Comparison of ENCODE assay signal across 9 cellular contexts in the genomic region with DNA sequence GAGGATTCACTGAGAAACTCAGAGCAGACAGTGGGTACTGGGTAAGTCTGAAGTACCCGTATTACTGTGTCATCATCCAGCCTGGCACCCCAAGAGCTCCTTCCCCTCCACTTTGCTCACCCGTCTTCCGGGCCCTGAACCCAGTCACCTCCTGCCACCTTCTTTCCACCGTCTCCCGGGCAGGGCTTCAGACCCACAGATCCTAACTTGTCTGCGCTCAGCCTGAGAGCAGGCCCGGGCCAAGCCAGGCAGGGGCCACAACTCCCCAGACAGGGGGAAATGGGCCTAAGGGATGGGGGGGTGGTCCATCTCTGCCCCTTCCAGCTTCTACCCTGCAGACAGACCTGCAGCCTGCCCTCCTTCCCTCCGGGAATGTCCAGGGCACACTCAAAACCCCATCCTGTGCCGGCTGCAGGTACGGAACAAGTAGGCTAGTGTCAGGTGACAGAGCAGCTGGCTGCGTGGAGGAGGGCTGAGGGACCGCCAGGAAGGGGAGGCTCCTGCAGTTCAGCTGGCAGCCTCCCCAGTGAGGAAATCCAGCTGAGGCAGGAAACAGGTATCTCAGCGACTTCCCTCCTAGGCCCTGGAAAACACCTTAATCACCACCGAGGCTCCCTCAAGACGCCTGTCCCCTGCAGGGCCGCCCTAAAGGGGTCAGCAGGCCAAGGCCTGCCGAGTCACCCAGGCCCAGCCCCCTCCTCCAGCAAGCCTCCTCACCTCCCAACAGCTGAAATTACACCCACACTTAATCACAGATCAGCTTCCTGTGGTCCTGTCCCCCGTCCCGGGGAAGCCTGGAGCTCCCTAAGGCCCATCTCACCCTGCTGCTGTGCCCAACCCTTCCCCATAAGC. TPM values are rescaled to one million over a fixed set of nuclear protein-coding genes. Genes with fewer than 3 reads are reported as not detected.
DNase-seq lines count a peak whose midpoint lies in the region; ATAC-seq and TF ChIP-seq lines count a peak whose summit lies in the region.
"Had no signal": no experiment of that assay in that cellular context is flagged by ENCODE, and none has a peak within 500 bp of the region (broad histone marks: within the 10 kb centered on the region; RNA-seq: fewer than 3 reads in every experiment).

No MANE protein-coding gene starts in this region.

- POLR2A ChIA-PET in activated CD8-positive, alpha-beta T cell treated with anti-CD3 and anti-CD28 coated beads for 36 hours (lab: Charles Lee) = interaction anchor here (0.6 kb wide), 1 partner anchor 173 kb away, joined by 3 read pairs; no protein-coding TSS in a partner anchor

- peak overlapping the region; percentile 80 for H3K4me3 ChIP-seq in suprapubic skin

- intact Hi-C loops in activated CD8-positive, alpha-beta T cell treated with anti-CD3 and anti-CD28 coated beads for 36 hours (cut with micrococcal nuclease) = no loop called here

- H3K27ac Mint-ChIP-seq in activated CD8-positive, alpha-beta T cell treated with anti-CD3 and anti-CD28 coated beads for 36 hours = peak overlapping the region; percentile 0

- no peaks in the 10 kb centered on the region for H3K27me3 ChIP-seq in suprapubic skin

- peak overlapping the region; percentile 30 for H3K4me3 Mint-ChIP-seq in activated CD8-positive, alpha-beta T cell treated with anti-CD3 and anti-CD28 coated beads for 36 hours

- no peaks in the 10 kb centered on the region for H3K9me3 Mint-ChIP-seq in activated CD8-positive, alpha-beta T cell treated with anti-CD3 and anti-CD28 coated beads for 36 hours

- H3K27ac ChIP-seq in suprapubic skin = peak overlapping the region; percentile 90

- 34% methylated on average over 14 of the region's 19 CpGs for WGBS in suprapubic skin

- H3K36me3 ChIP-seq in suprapubic skin = no peaks in the 10 kb centered on the region

- ATAC-seq in activated CD8-positive, alpha-beta T cell treated with anti-CD3 and anti-CD28 coated beads for 36 hours = no peak
- ATAC-seq in HG03442 (IDR thresholded peaks at IDR 0.05; ENCODE audit: unreplicated experiment) (no peak), HG02588 (IDR thresholded peaks at IDR 0.05; ENCODE audit: unreplicated experiment) (no peak), HG02970 (IDR thresholded peaks at IDR 0.05; ENCODE audit: low FRiP score, unreplicated experiment) (no peak)

- H3K9me3 ChIP-seq in suprapubic skin = no peaks in the 10 kb centered on the region

- TF ChIP-seq POLR2A in suprapubic skin (IDR thresholded peaks at IDR 0.05) = no peak
- TF ChIP-seq POLR2A in erythroblast (IDR thresholded peaks at IDR 0.05; ENCODE audit: low read length) = no peak

- H3K4me1 Mint-ChIP-seq in activated CD8-positive, alpha-beta T cell treated with anti-CD3 and anti-CD28 coated beads for 36 hours (ENCODE audit: low read depth) = peaks cover 24% of the 10 kb centered on the region

- peak; percentile 77 for DNase-seq in M059J (ENCODE audit: low read depth)
- no peak for DNase-seq in activated CD8-positive, alpha-beta T cell treated with anti-CD3 and anti-CD28 coated beads for 36 hours
- peak; percentile 57 for DNase-seq in iPS-NIHi7 (ENCODE audit: extremely low spot score)
- DNase-seq in suprapubic skin (ENCODE audit: low spot score in 2 of 2) = no peak
- DNase-seq in erythroblast (lab: John Stamatoyannopoulos, UW) = no peak
- DNase-seq: activated CD8-positive, alpha-beta memory T cell treated with anti-CD3 and anti-CD28 coated beads, Interleukin-2, amount 50 U/mL, for 4 hours had no signal

- TF ChIP-seq EP300 in suprapubic skin (IDR thresholded peaks at IDR 0.05) = no peak

- no peak for TF ChIP-seq CTCF in activated CD8-positive, alpha-beta T cell treated with anti-CD3 and anti-CD28 coated beads for 36 hours (IDR thresholded peaks at IDR 0.05)
- TF ChIP-seq CTCF in suprapubic skin (IDR thresholded peaks at IDR 0.05) = no peak

- CTCF ChIA-PET in activated CD8-positive, alpha-beta T cell treated with anti-CD3 and anti-CD28 coated beads for 36 hours (lab: Charles Lee) = interaction anchor here (1.2 kb wide), 1 partner anchor 19 kb away, joined by 4 read pairs; no protein-coding TSS in a partner anchor

- H3K27me3 Mint-ChIP-seq in activated CD8-positive, alpha-beta T cell treated with anti-CD3 and anti-CD28 coated beads for 36 hours = peaks cover 15% of the 10 kb centered on the region

- peaks cover 81% of the 10 kb centered on the region for H3K4me1 ChIP-seq in suprapubic skin

- H3K36me3 Mint-ChIP-seq in activated CD8-positive, alpha-beta T cell treated with anti-CD3 and anti-CD28 coated beads for 36 hours (ENCODE audit: low read depth) = no peaks in the 10 kb centered on the region

RNA-seq across cellular contexts. Expression of a gene that starts 3.5 kb away (rescaled TPM):
- total RNA-seq in M059J (2014; rRNA removed; shearing (Covaris generic)) = 18.3 and 60.5 TPM in 2 replicates
- total RNA-seq in activated CD8-positive, alpha-beta T cell treated with anti-CD3 and anti-CD28 coated beads for 36 hours = 10 to 100 TPM; 52.1 to 59.0 TPM
- 100 to 1,000 TPM in 3 of 4 donors, 10 to 100 TPM in 1; 97.5 to 164 (median 131) TPM for total RNA-seq in suprapubic skin

RNA-seq across cellular contexts. Expression of a gene that starts 43.2 kb away (rescaled TPM):
- total RNA-seq in M059J (2014; rRNA removed; shearing (Covaris generic)) = not detected in 2 replicates
- not detected for total RNA-seq in activated CD8-positive, alpha-beta T cell treated with anti-CD3 and anti-CD28 coated beads for 36 hours
- total RNA-seq in suprapubic skin = not detected

Comparison
In these comparisons a context has a peak if more than half of its experiments do, and no peak if none do; other contexts are left out.
1. DNase-seq: peak in M059J (single experiment) and iPS-NIHi7 (single experiment); none in activated CD8-positive, alpha-beta T cell treated with anti-CD3 and anti-CD28 coated beads for 36 hours (single experiment), suprapubic skin (0 of 2) and erythroblast (0 of 2).